28 cellular contexts compared by ENCODE assay signal in the genomic region with DNA sequence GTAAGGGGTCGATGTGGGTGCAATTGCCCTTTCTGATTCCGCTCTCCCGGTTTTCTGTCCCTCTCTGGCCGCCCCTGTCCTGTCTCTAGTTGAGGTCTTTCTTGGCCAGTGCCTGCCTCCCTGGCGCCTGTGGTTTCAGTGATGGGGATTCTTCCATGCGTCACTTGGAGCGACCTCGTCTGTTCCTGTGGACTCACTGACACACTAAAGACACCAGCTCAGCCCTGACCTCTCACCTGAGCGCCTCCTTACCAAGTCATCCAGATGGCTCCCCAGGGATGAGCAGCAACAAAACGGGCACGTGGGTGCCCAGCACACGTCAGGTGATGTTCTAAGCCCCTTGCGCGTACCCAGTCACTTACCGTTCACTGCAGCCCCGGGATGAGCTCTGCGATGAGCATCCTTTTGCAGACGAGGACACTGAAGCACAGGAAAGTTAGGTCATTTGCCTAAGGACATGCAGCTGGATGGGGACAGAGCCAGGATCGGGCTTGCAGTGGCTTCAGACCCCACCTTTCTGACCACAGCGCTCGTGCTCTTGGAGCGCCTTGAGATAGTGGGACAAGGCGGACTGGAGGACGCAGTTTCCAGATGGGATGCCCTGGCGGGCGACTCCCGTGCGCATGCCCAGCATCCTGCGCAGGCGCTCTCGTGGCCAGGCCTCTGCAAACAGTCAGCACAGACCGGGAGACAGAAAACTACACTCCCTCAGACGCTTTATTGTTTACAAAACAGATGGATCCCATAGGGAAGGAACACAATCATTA. TPM values are rescaled to one million over a fixed set of nuclear protein-coding genes. Genes with fewer than 3 reads are reported as not detected.
DNase-seq lines count a peak whose midpoint lies in the region; TF ChIP-seq lines count a peak whose summit lies in the region.
"Had no signal": no experiment of that assay in that cellular context is flagged by ENCODE, and none has a peak within 500 bp of the region (broad histone marks: within the 10 kb centered on the region; RNA-seq: fewer than 3 reads in every experiment).

No MANE protein-coding gene starts in this region.

- H3K4me1 ChIP-seq in right atrium auricular region (peaks cover 0 to 28% of the 10 kb centered on the region in 2 donors), esophagus squamous epithelium (peaks cover 11 to 44% (median 22%) of the 10 kb centered on the region in 3 donors)

- no peaks in the 10 kb centered on the region for H3K9me3 ChIP-seq in right atrium auricular region
- no peaks in the 10 kb centered on the region for H3K9me3 ChIP-seq in esophagus squamous epithelium
- H3K9me3 ChIP-seq: breast epithelium, thyroid gland had no signal

- H3K27ac ChIP-seq in right atrium auricular region (no peak overlapping the region), esophagus squamous epithelium (no peak overlapping the region)
- H3K27ac ChIP-seq: breast epithelium, epithelial cell of prostate, thyroid gland had no signal

- DNase-seq in cardiac septum (ENCODE audit: low spot score): peak; percentile 49
- no peak for DNase-seq in right atrium auricular region (ENCODE audit: low spot score)
- DNase-seq in iPS-NIHi11 (ENCODE audit: low spot score): peak; percentile 2
- peak; percentile 76 for DNase-seq in posterior vena cava (ENCODE audit: low spot score)
- no peak for DNase-seq in esophagus squamous epithelium (lab: John Stamatoyannopoulos, UW)
- DNase-seq in NCI-H1436 (lab: John Stamatoyannopoulos, UW): no peak
- DNase-seq in NCI-H2171 treated with DMSO at 0.1 percent for 48 hours (lab: John Stamatoyannopoulos, UW): no peak
- DNase-seq in NCI-H1436 treated with DMSO at 0.1 percent for 48 hours (lab: John Stamatoyannopoulos, UW): no peak
- DNase-seq: activated CD4-positive, alpha-beta T cell treated with anti-CD3 and anti-CD28 coated beads, Interleukin-2, amount 50 U/mL, for 48 hours; activated naive CD4-positive, alpha-beta T cell treated with Interleukin-2 at 50 U/mL for 16 hours; activated T-cell treated with anti-CD3 and anti-CD28 coated beads, Interleukin-2, amount 50 U/mL, for 48 hours; amygdala; DMS 273 treated with DMSO at 0.1 percent for 48 hours; MV-4-11; naive thymus-derived CD8-positive, alpha-beta T cell; NCI-H146; NCI-H2107; NCI-H446; NCI-H774; nucleus accumbens; stimulated activated CD8-positive, alpha-beta memory T cell treated with anti-CD3 and anti-CD28 coated beads, Interleukin-4, amount 100 ng/mL, for 48 hours; stimulated activated naive CD8-positive, alpha-beta T cell treated with anti-CD3 and anti-CD28 coated beads, Interleukin-15, amount 100 ng/mL, for 72 hours; T-helper 17 cell; thyroid gland had no signal

- peaks cover 36% of the 10 kb centered on the region for H3K36me3 ChIP-seq in right atrium auricular region
- peaks cover 26 to 72% (median 28%) of the 10 kb centered on the region in 3 donors for H3K36me3 ChIP-seq in esophagus squamous epithelium
- H3K36me3 ChIP-seq: breast epithelium had no signal

- H3K27me3 ChIP-seq in right atrium auricular region (no peaks in the 10 kb centered on the region), esophagus squamous epithelium (no peaks in the 10 kb centered on the region)
- H3K27me3 ChIP-seq: breast epithelium, thyroid gland had no signal

- TF ChIP-seq POLR2A in esophagus squamous epithelium (IDR thresholded peaks at IDR 0.05): no peak

- WGBS in esophagus squamous epithelium, 2 donors: 93 to 96% methylated on average over 14 to 16 of the region's 33 CpGs

- intact Hi-C loops in cardiac septum (cut with DNase I) (no loop called here), posterior vena cava (cut with DNase I) (no loop called here), esophagus squamous epithelium (cut with DNase I) (no loop called here)

- TF ChIP-seq CTCF in right atrium auricular region (IDR thresholded peaks at IDR 0.05) (no peak), esophagus squamous epithelium (IDR thresholded peaks at IDR 0.05) (no peak)

- H3K4me3 ChIP-seq in right atrium auricular region (no peak overlapping the region), esophagus squamous epithelium (no peak overlapping the region)
- H3K4me3 ChIP-seq: breast epithelium, GM12878, thyroid gland had no signal

RNA-seq across cellular contexts. Expression of a gene that starts 11.5 kb away (rescaled TPM):
- total RNA-seq in cardiac septum (312 TPM), right atrium auricular region (100 to 1,000 TPM; 488 to 733 TPM), posterior vena cava (100 to 1,000 TPM; 103 to 163 TPM), esophagus squamous epithelium (100 to 1,000 TPM; 172 to 414 (median 262) TPM)

RNA-seq across cellular contexts. Expression of a gene that starts 18.4 kb away (rescaled TPM):
- total RNA-seq in cardiac septum: 25.2 TPM
- 10 to 100 TPM; 20.9 to 40.1 TPM for total RNA-seq in right atrium auricular region
- 10 to 100 TPM; 29.5 to 34.7 TPM for total RNA-seq in posterior vena cava
- 10 to 100 TPM; 36.2 to 58.8 (median 38.3) TPM for total RNA-seq in esophagus squamous epithelium

RNA-seq across cellular contexts. Expression of a gene that starts 32.8 kb away (rescaled TPM):
- total RNA-seq in cardiac septum: 92.9 TPM
- 100 to 1,000 TPM; 125 to 401 TPM for total RNA-seq in right atrium auricular region
- total RNA-seq in posterior vena cava: 100 to 1,000 TPM; 172 to 261 TPM
- 10 to 100 TPM in 2 of 4 donors, 1 to 10 TPM in 2; 2.7 to 20.4 (median 6.8) TPM for total RNA-seq in esophagus squamous epithelium
- total RNA-seq: B cell; naive thymus-derived CD8-positive, alpha-beta T cell had no signal

Comparison
In these comparisons a context has a peak if more than half of its experiments do, and no peak if none do; other contexts are left out.
1. DNase-seq: peak in cardiac septum (single experiment), iPS-NIHi11 (single experiment) and posterior vena cava (single experiment); none in right atrium auricular region (single experiment), esophagus squamous epithelium (single experiment), NCI-H1436 (single experiment), NCI-H2171 treated with DMSO at 0.1 percent for 48 hours (single experiment) and NCI-H1436 treated with DMSO at 0.1 percent for 48 hours (single experiment).